Comparison of ENCODE assay signal across 9 cellular contexts in genomic region chr2:19868705-19869550, GRCh38. TPM values are rescaled to one million over a fixed set of nuclear protein-coding genes. Genes with fewer than 3 reads are reported as not detected.
DNase-seq lines count a peak whose midpoint lies in the region; ATAC-seq, FAIRE-seq and TF ChIP-seq lines count a peak whose summit lies in the region.
"Had no signal": no experiment of that assay in that cellular context is flagged by ENCODE, and none has a peak within 500 bp of the region (broad histone marks: within the 10 kb centered on the region; RNA-seq: fewer than 3 reads in every experiment).

No MANE protein-coding gene starts in this region.

- H3K27ac Mint-ChIP-seq in activated naive CD4-positive, alpha-beta T cell treated with anti-CD3 and anti-CD28 coated beads, Interleukin-2, amount 50 U/mL, for 72 hours: peak overlapping the region; percentile 84 to 97

- no peak for FAIRE-seq in RCC 7860 (lab: Jason Lieb, UNC)

- H3K9me3 Mint-ChIP-seq in activated naive CD4-positive, alpha-beta T cell treated with anti-CD3 and anti-CD28 coated beads, Interleukin-2, amount 50 U/mL, for 72 hours: no peaks in the 10 kb centered on the region

- no peak for TF ChIP-seq CTCF in GM12865 (IDR thresholded peaks at IDR 0.05; ENCODE audit: insufficient read depth, low read depth, low read length, missing control alignments)

- peak; percentile 75 for DNase-seq in GM12865 (ENCODE audit: low read depth)
- peak; percentile 76 for DNase-seq in NOMO-1 treated with dmso at 0.1 percent for 144 hours (lab: John Stamatoyannopoulos, UW; ENCODE audit: unreplicated experiment)
- DNase-seq in activated naive CD4-positive, alpha-beta T cell treated with anti-CD3 and anti-CD28 coated beads, Interleukin-2, amount 50 U/mL, for 72 hours (ENCODE audit: low spot score in 2 of 2): peak; percentile 56 to 64
- peak; percentile 37 to 42 for DNase-seq in stimulated activated CD4-positive, alpha-beta T cell treated with anti-CD3 and anti-CD28 coated beads, Interleukin-15, amount 100 ng/mL, for 1 hour (ENCODE audit: low read depth in 1 of 2, low spot score in 1 of 2)
- no peak for DNase-seq in RCC 7860 (ENCODE audit: low spot score)
- DNase-seq in NCI-H1436 (lab: John Stamatoyannopoulos, UW): no peak

- H3K4me3 ChIP-seq in GM12865 (ENCODE audit: low read depth, low read length) (peak overlapping the region; percentile 62), iPS-18c (ENCODE audit: insufficient read depth, low read depth, low read length) (peak overlapping the region; percentile 51; the same call in 1 of the 2 replicates)
- H3K4me3 ChIP-seq: SK-N-MC had no signal

- no peaks in the 10 kb centered on the region for H3K36me3 Mint-ChIP-seq in activated naive CD4-positive, alpha-beta T cell treated with anti-CD3 and anti-CD28 coated beads, Interleukin-2, amount 50 U/mL, for 72 hours

- no peaks in the 10 kb centered on the region for H3K9me3 ChIP-seq in iPS-18c (ENCODE audit: control insufficient read depth, insufficient read depth, low read length)

- ATAC-seq in HG02571 (IDR thresholded peaks at IDR 0.05; ENCODE audit: unreplicated experiment): peak; percentile 74
- ATAC-seq in activated naive CD4-positive, alpha-beta T cell treated with anti-CD3 and anti-CD28 coated beads, Interleukin-2, amount 50 U/mL, for 72 hours: peak; percentile 90 to 91

RNA-seq across cellular contexts. Expression of gene TTC32, which starts 32.9 kb away (rescaled TPM):
- total RNA-seq in activated naive CD4-positive, alpha-beta T cell treated with anti-CD3 and anti-CD28 coated beads, Interleukin-2, amount 50 U/mL, for 72 hours: 10 to 100 TPM; 16.1 to 18.9 TPM

Comparison
In these comparisons a context has a peak if more than half of its experiments do, and no peak if none do; other contexts are left out.
1. DNase-seq: peak in GM12865 (single experiment), NOMO-1 treated with dmso at 0.1 percent for 144 hours (single experiment), activated naive CD4-positive, alpha-beta T cell treated with anti-CD3 and anti-CD28 coated beads, Interleukin-2, amount 50 U/mL, for 72 hours (2 of 2) and stimulated activated CD4-positive, alpha-beta T cell treated with anti-CD3 and anti-CD28 coated beads, Interleukin-15, amount 100 ng/mL, for 1 hour (2 of 2); none in RCC 7860 (single experiment) and NCI-H1436 (single experiment).